In genomic region chr1:243715285-243715684, GRCh38 we compare ENCODE assay signal across 21 cellular contexts.
DNase-seq lines count a peak whose midpoint lies in the region; ATAC-seq and TF ChIP-seq lines count a peak whose summit lies in the region.
"Had no signal": no experiment of that assay in that cellular context is flagged by ENCODE, and none has a peak within 500 bp of the region (broad histone marks: within the 10 kb centered on the region; RNA-seq: fewer than 3 reads in every experiment).

No MANE protein-coding gene starts in this region.

- ATAC-seq in right lobe of liver (peak; percentile 63 to 78 (median 76)), GM19455 (IDR thresholded peaks at IDR 0.05; ENCODE audit: unreplicated experiment) (no peak)
- ATAC-seq: esophagus mucosa; left lung; natural killer cell treated with Interleukin-12 subunit alpha and Interleukin-12 subunit beta and Interleukin-15 and Interleukin-18, amount 100 ng/mL, for 72 hours had no signal

- intact Hi-C loops in right lobe of liver (cut with DNase I), result no loop called here

- H3K4me3 ChIP-seq in AG10803 (ENCODE audit: low read length) (no peak overlapping the region), right lobe of liver (no peak overlapping the region), HAP-1 (no peak overlapping the region)
- H3K4me3 ChIP-seq: left lung had no signal

- H3K27me3 ChIP-seq in right lobe of liver, result no peaks in the 10 kb centered on the region
- no peaks in the 10 kb centered on the region for H3K27me3 ChIP-seq in HAP-1 (ENCODE audit: low read depth)
- H3K27me3 ChIP-seq: brain microvascular endothelial cell, left lung had no signal

- in situ Hi-C loops in HAP-1 (cut with MboI; ENCODE audit: low sequenced_read_pairs), result no loop called here

- peak overlapping the region in 2 of 3 donors; percentile 30 to 52 for H3K27ac ChIP-seq in right lobe of liver
- H3K27ac ChIP-seq: brain microvascular endothelial cell, HL-60, left lung, RWPE1 had no signal

- no peaks in the 10 kb centered on the region for H3K36me3 ChIP-seq in right lobe of liver
- no peaks in the 10 kb centered on the region for H3K36me3 ChIP-seq in HAP-1 (replicated peaks)
- H3K36me3 ChIP-seq: brain microvascular endothelial cell, left lung had no signal

- WGBS in right lobe of liver (ENCODE audit: insufficient coverage, low coverage, low lambda C conversion rate, missing lambda C conversion rate), result 23% methylated on average over 3 of the region's 3 CpGs

- no peak for TF ChIP-seq CTCF in AG10803 (conservative IDR thresholded peaks at IDR 0.05; ENCODE audit: low read length)
- TF ChIP-seq CTCF in right lobe of liver (IDR thresholded peaks at IDR 0.05), result no peak

- no peaks in the 10 kb centered on the region for H3K9me3 ChIP-seq in right lobe of liver
- H3K9me3 ChIP-seq in HAP-1, result no peaks in the 10 kb centered on the region
- H3K9me3 ChIP-seq: left lung had no signal

- no peak for TF ChIP-seq POLR2A in right lobe of liver (IDR thresholded peaks at IDR 0.05)

- peaks cover 0 to 41% (median 0%) of the 10 kb centered on the region in 4 donors for H3K4me1 ChIP-seq in right lobe of liver
- peaks cover 93% of the 10 kb centered on the region for H3K4me1 ChIP-seq in HAP-1

- DNase-seq in AG10803 (ENCODE audit: low read depth), result peak; percentile 75
- DNase-seq in GM04504 (ENCODE audit: low read depth), result peak; percentile 16
- DNase-seq in amniotic epithelial cell (ENCODE audit: low read depth), result peak; percentile 59
- DNase-seq in right lobe of liver, result no peak
- no peak for DNase-seq in HAP-1 (ENCODE audit: low spot score in 2 of 2)
- DNase-seq in hepatic stellate cell (ENCODE audit: low spot score), result no peak
- DNase-seq: activated CD4-positive, alpha-beta memory T cell treated with anti-CD3 and anti-CD28 coated beads for 36 hours; activated CD4-positive, CD25-positive, alpha-beta regulatory T cell; activated effector memory CD4-positive, alpha-beta T cell treated with anti-CD3 and anti-CD28 coated beads, Interleukin-2, amount 50 U/mL, for 16 hours; brain microvascular endothelial cell; DND-41; effector memory CD4-positive, alpha-beta T cell; left lung; NCI-H2171 treated with DMSO at 0.1 percent for 48 hours; NCI-H524 treated with DMSO at 0.1 percent for 48 hours; T1000 had no signal

Comparison
In these comparisons a context has a peak if more than half of its experiments do, and no peak if none do; other contexts are left out.
1. DNase-seq: peak in AG10803 (single experiment), GM04504 (single experiment) and amniotic epithelial cell (single experiment); none in right lobe of liver (0 of 3), HAP-1 (0 of 2) and hepatic stellate cell (single experiment).